Comparison of ENCODE assay signal across 13 cellular contexts in the genomic region with DNA sequence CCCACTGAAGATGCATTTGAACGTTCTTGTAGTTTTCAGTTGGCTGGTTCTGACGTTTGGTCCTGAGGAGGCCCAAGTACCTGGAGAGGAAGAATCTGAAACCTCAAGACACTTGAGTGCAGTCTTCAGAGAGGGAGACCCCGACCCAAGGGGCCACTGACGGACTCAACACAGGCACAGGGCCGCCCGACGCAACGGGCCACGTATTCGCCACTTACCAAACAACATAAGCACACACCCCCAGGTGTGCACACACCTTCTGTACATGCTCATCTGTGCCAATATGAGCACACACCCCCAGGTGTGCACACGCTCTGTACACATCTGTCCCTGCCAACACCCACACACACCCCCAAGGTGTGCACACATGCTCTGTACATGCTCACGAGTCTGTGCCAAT.
"Had no signal": no experiment of that assay in that cellular context is flagged by ENCODE, and none has a peak within 500 bp of the region (broad histone marks: within the 10 kb centered on the region; RNA-seq: fewer than 3 reads in every experiment).

No MANE protein-coding gene starts in this region.

- H3K4me1 ChIP-seq: foreskin keratinocyte had no signal

- H3K36me3 Mint-ChIP-seq: activated naive CD4-positive, alpha-beta T cell treated with anti-CD3 and anti-CD28 coated beads, Interleukin-2, amount 50 U/mL, for 24 hours had no signal

- H3K4me3 Mint-ChIP-seq: activated naive CD4-positive, alpha-beta T cell treated with anti-CD3 and anti-CD28 coated beads, Interleukin-2, amount 50 U/mL, for 24 hours; T-helper 1 cell treated with Interleukin-12 subunit alpha and Interleukin-12 subunit beta and Interleukin-4 antibody, amounts not matched to agents 30 μg/mL and 1 μg/mL, for 36 hours had no signal

- H3K36me3 ChIP-seq: heart right ventricle, left lung had no signal

- H3K9me3 ChIP-seq: body of pancreas, heart right ventricle, left lung, psoas muscle had no signal

- H3K9me3 Mint-ChIP-seq: activated naive CD4-positive, alpha-beta T cell treated with anti-CD3 and anti-CD28 coated beads, Interleukin-2, amount 50 U/mL, for 24 hours; T-helper 1 cell treated with Interleukin-12 subunit alpha and Interleukin-12 subunit beta and Interleukin-4 antibody, amounts not matched to agents 30 μg/mL and 1 μg/mL, for 36 hours had no signal

- H3K27me3 ChIP-seq: body of pancreas, foreskin keratinocyte had no signal

- ATAC-seq: body of pancreas, foreskin keratinocyte, heart right ventricle, left lung, psoas muscle, sciatic nerve, SK-N-SH treated with all-trans-retinoic acid at 6 μM for 48 hours had no signal

- H3K4me3 ChIP-seq: body of pancreas, heart right ventricle, left lung, psoas muscle had no signal

- DNase-seq: body of pancreas; cerebellar nuclear complex; foreskin keratinocyte; heart right ventricle; mesendoderm; psoas muscle; stimulated activated CD4-positive, alpha-beta T cell treated with anti-CD3 and anti-CD28 coated beads, Interleukin-12 subunit alpha, Interleukin-12 subunit beta, amount 100 ng/mL, for 4 hours; stimulated activated naive CD4-positive, alpha-beta T cell had no signal

- H3K27ac Mint-ChIP-seq: T-helper 1 cell treated with Interleukin-12 subunit alpha and Interleukin-12 subunit beta and Interleukin-4 antibody, amounts not matched to agents 30 μg/mL and 1 μg/mL, for 36 hours had no signal

- H3K27ac ChIP-seq: body of pancreas, foreskin keratinocyte, heart right ventricle, left lung had no signal
